Comparison of ENCODE assay signal across 1 cellular context in the genomic region with DNA sequence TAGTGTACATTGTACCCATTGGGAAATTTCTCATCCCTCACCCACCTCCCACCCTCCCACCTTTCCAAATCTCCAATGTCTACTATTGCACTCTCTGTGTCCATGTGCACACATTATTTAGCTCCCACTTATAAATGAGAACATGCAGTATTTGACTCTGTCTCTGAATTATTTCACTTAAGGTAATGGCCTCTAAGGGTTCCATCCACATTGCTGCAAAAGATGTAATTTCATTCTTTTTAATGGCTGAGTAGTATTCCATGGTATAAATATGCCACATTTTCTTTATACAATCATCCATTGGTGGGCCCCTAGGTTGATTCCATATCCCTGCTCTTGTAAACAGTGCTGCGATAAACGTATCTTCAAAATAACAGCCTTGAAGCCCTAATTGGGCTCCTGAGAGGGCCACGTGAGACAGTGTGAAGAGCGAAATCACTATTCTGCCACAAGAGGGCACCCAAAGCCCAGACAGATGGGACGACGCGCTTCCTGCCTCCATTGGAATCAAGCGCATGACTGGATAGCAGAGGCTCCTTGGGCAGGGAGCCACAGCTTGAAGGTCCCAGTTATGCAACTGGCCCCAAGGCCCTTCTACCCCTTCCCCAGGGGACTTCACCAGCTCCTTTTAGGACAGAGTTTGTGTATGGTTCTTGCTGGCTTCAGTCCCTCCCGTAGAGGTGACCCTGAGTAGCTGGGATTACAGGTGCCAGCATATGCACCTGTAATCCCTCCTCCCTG.
TF ChIP-seq lines count a peak whose summit lies in the region.

No MANE protein-coding gene starts in this region.

TF ChIP-seq in H1, 55 proteins besides CTCF, POLR2A, EP300 and RAD21:
- TF ChIP-seq, protein P1, sequence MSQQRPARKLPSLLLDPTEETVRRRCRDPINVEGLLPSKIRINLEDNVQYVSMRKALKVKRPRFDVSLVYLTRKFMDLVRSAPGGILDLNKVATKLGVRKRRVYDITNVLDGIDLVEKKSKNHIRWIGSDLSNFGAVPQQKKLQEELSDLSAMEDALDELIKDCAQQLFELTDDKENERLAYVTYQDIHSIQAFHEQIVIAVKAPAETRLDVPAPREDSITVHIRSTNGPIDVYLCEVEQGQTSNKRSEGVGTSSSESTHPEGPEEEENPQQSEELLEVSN (IDR thresholded peaks at IDR 0.05), result peak; percentile 91
- TF ChIP-seq SP4 (IDR thresholded peaks at IDR 0.05; ENCODE audit: low read length) (no peak), NANOG (IDR thresholded peaks at IDR 0.05; ENCODE audit: insufficient read depth, low read depth, low read length, poor library complexity, severe bottlenecking) (peak; percentile 7), POU5F1 (IDR thresholded peaks at IDR 0.05; ENCODE audit: low read depth, low read length) (no peak), SIN3A (conservative IDR thresholded peaks at IDR 0.05 in 1 of 2, IDR thresholded peaks at IDR 0.05 in 1 of 2; ENCODE audit: low read depth in 1 of 2, low read length in 2 of 2) (0 out of 4 replicates have a peak, but pooled peaks of 1 of the 2 experiments have one; percentile 38), HDAC2 (IDR thresholded peaks at IDR 0.05; ENCODE audit: borderline replicate concordance in 1 of 2, low read depth in 2 of 2, low read length in 2 of 2) (no peak), SIX5 (IDR thresholded peaks at IDR 0.05; ENCODE audit: low read depth, low read length) (no peak), TAF1 (IDR thresholded peaks at IDR 0.05; ENCODE audit: low read depth, low read length) (0 out of 2 replicates have a peak, but pooled peaks have one; percentile 11), RFX5 (IDR thresholded peaks at IDR 0.05; ENCODE audit: borderline replicate concordance, low read depth, low read length) (no peak), RNF2 (IDR thresholded peaks at IDR 0.05; ENCODE audit: borderline replicate concordance, low read depth, low read length, missing control alignments, poor library complexity, severe bottlenecking) (no peak), CHD1 (IDR thresholded peaks at IDR 0.05; ENCODE audit: low read depth, low read length) (no peak), TEAD4 (IDR thresholded peaks at IDR 0.05; ENCODE audit: low read depth, low read length) (no peak), FOSL1 (IDR thresholded peaks at IDR 0.05; ENCODE audit: insufficient read depth, low read depth, low read length) (no peak), SUZ12 (IDR thresholded peaks at IDR 0.05; ENCODE audit: low read length) (no peak), CREB1 (IDR thresholded peaks at IDR 0.05) (0 out of 2 replicates have a peak, but pooled peaks have one; percentile 30), EGR1 (IDR thresholded peaks at IDR 0.05; ENCODE audit: borderline replicate concordance, low read depth, low read length) (no peak), GABPA (IDR thresholded peaks at IDR 0.05; ENCODE audit: borderline replicate concordance, insufficient read depth, low read length) (no peak), YY1 (IDR thresholded peaks at IDR 0.05; ENCODE audit: low read depth, low read length) (peak; percentile 82), EZH2 (IDR thresholded peaks at IDR 0.05; ENCODE audit: low read depth, low read length, severe bottlenecking) (no peak), CEBPB (IDR thresholded peaks at IDR 0.05; ENCODE audit: low read depth, low read length) (peak; percentile 56), CBX5 (IDR thresholded peaks at IDR 0.05; ENCODE audit: low read depth, low read length) (no peak), SP2 (IDR thresholded peaks at IDR 0.05; ENCODE audit: low read length) (no peak)
- TF ChIP-seq, protein P2, sequence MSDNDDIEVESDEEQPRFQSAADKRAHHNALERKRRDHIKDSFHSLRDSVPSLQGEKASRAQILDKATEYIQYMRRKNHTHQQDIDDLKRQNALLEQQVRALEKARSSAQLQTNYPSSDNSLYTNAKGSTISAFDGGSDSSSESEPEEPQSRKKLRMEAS (IDR thresholded peaks at IDR 0.05), result peak; percentile 95
- TF ChIP-seq, protein P3, sequence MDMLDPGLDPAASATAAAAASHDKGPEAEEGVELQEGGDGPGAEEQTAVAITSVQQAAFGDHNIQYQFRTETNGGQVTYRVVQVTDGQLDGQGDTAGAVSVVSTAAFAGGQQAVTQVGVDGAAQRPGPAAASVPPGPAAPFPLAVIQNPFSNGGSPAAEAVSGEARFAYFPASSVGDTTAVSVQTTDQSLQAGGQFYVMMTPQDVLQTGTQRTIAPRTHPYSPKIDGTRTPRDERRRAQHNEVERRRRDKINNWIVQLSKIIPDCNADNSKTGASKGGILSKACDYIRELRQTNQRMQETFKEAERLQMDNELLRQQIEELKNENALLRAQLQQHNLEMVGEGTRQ (IDR thresholded peaks at IDR 0.05; ENCODE audit: low read length), result peak; percentile 20; the same call in 1 of the 2 replicates
- TF ChIP-seq, protein P4, sequence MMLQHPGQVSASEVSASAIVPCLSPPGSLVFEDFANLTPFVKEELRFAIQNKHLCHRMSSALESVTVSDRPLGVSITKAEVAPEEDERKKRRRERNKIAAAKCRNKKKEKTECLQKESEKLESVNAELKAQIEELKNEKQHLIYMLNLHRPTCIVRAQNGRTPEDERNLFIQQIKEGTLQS (IDR thresholded peaks at IDR 0.05; ENCODE audit: insufficient read depth, low read depth, low read length), result 0 out of 2 replicates have a peak, but pooled peaks have one; percentile 50
